8 cellular contexts compared by ENCODE assay signal in genomic region chr3:195441051-195441450, GRCh38. TPM values are rescaled to one million over a fixed set of nuclear protein-coding genes. Genes with fewer than 3 reads are reported as not detected.
A peak's percentile ranks its signal among the peaks of the same experiment; 100 is the strongest.
DNase-seq lines count a peak whose midpoint lies in the region; ATAC-seq and TF ChIP-seq lines count a peak whose summit lies in the region.

No MANE protein-coding gene starts in this region.

- H3K4me3 Mint-ChIP-seq in CD4-positive, alpha-beta memory T cell = peak overlapping the region; percentile 93 to 97 (median 94)
- H3K4me3 Mint-ChIP-seq in endothelial cell (ENCODE audit: unreplicated experiment) = peak overlapping the region; percentile 97

- H3K4me1 ChIP-seq in CD4-positive, alpha-beta memory T cell (ENCODE audit: insufficient read depth, low read length) = peaks cover 66% of the 10 kb centered on the region
- H3K4me1 ChIP-seq in OCI-LY1 (ENCODE audit: insufficient read depth, low read length, severe bottlenecking) (peaks cover 48% of the 10 kb centered on the region), parathyroid adenoma (no peaks in the 10 kb centered on the region), foreskin keratinocyte (no peaks in the 10 kb centered on the region)

- H3K9me3 ChIP-seq in CD4-positive, alpha-beta memory T cell (ENCODE audit: control insufficient read depth in 1 of 2, low read length in 2 of 2) = no peaks in the 10 kb centered on the region
- H3K9me3 ChIP-seq in OCI-LY1 (ENCODE audit: low read length) (no peaks in the 10 kb centered on the region), parathyroid adenoma (ENCODE audit: control insufficient read depth, low read length) (no peaks in the 10 kb centered on the region)

- H3K9me2 ChIP-seq in OCI-LY1 (ENCODE audit: low read depth, low read length) = no peaks in the 10 kb centered on the region

- CTCF ChIA-PET in CD4-positive, alpha-beta memory T cell (lab: Charles Lee; ENCODE audit: partially characterized antibody) = interaction anchor here (6.0 kb wide), 1 partner anchor 170 kb away, joined by 35 read pairs; the partner anchor contains the start of gene XXYLT1

- H3F3A ChIP-seq in OCI-LY1 (ENCODE audit: insufficient read depth, low read length) = no peaks in the 10 kb centered on the region

- in situ Hi-C loops in G401 (cut with HindIII; ENCODE audit: low sequenced_read_pairs) = loop anchor here (25.0 kb wide), 1 partner anchor 129 kb away; no protein-coding TSS in a partner anchor

- H3K79me2 ChIP-seq in OCI-LY1 (ENCODE audit: insufficient read depth, low read length) = peaks cover 58% of the 10 kb centered on the region
- peaks cover 31% of the 10 kb centered on the region for H3K79me2 ChIP-seq in parathyroid adenoma

- no peaks in the 10 kb centered on the region for H3K9me3 Mint-ChIP-seq in CD4-positive, alpha-beta memory T cell
- no peaks in the 10 kb centered on the region for H3K9me3 Mint-ChIP-seq in endothelial cell (ENCODE audit: unreplicated experiment)

- H2AFZ ChIP-seq in OCI-LY1 (ENCODE audit: low read length) (no peak overlapping the region), parathyroid adenoma (no peak overlapping the region)

- H3K36me3 ChIP-seq in CD4-positive, alpha-beta memory T cell (ENCODE audit: insufficient read depth, low read length) = no peaks in the 10 kb centered on the region
- H3K36me3 ChIP-seq in OCI-LY1 (ENCODE audit: insufficient read depth, low read length) (no peaks in the 10 kb centered on the region), parathyroid adenoma (ENCODE audit: control insufficient read depth, insufficient read depth, low read length) (no peaks in the 10 kb centered on the region)

- intact Hi-C loops in CD4-positive, alpha-beta memory T cell (cut with micrococcal nuclease) = no loop called here

- POLR2A ChIA-PET in CD4-positive, alpha-beta memory T cell (lab: Charles Lee; ENCODE audit: partially characterized antibody) = interaction anchor here (0.6 to 4.2 kb wide), 9 partner anchors 10 to 170 kb away, joined by 3 to 23 read pairs (median 4); partner anchors contain the start of genes PPP1R2 and XXYLT1

- H3K4me1 Mint-ChIP-seq in CD4-positive, alpha-beta memory T cell = peaks cover 34 to 69% (median 50%) of the 10 kb centered on the region in 4 donors
- peaks cover 23% of the 10 kb centered on the region for H3K4me1 Mint-ChIP-seq in endothelial cell (ENCODE audit: unreplicated experiment)

- peak overlapping the region; percentile 89 for H3K27ac ChIP-seq in CD4-positive, alpha-beta memory T cell (ENCODE audit: low read depth, low read length)
- H3K27ac ChIP-seq in OCI-LY1 (ENCODE audit: low read depth, low read length, poor library complexity, severe bottlenecking) = peak overlapping the region; percentile 87
- no peak overlapping the region for H3K27ac ChIP-seq in parathyroid adenoma
- no peak overlapping the region for H3K27ac ChIP-seq in foreskin keratinocyte

- H3K36me3 Mint-ChIP-seq in CD4-positive, alpha-beta memory T cell = peaks cover 0 to 12% of the 10 kb centered on the region in 2 donors
- peaks cover 8% of the 10 kb centered on the region for H3K36me3 Mint-ChIP-seq in endothelial cell (ENCODE audit: low read depth, unreplicated experiment)

- H4K20me1 ChIP-seq in OCI-LY1 (ENCODE audit: insufficient read depth, low read length) = no peaks in the 10 kb centered on the region

- peak overlapping the region; percentile 77 for H3K9ac ChIP-seq in OCI-LY1 (ENCODE audit: low read length)
- no peak overlapping the region for H3K9ac ChIP-seq in parathyroid adenoma

- peak overlapping the region; percentile 89 for H3K4me2 ChIP-seq in OCI-LY1 (ENCODE audit: low read length)
- H3K4me2 ChIP-seq in parathyroid adenoma (ENCODE audit: low read length) = peak overlapping the region; percentile 89

- H3K27me3 Mint-ChIP-seq in CD4-positive, alpha-beta memory T cell = no peaks in the 10 kb centered on the region
- peaks cover 6% of the 10 kb centered on the region for H3K27me3 Mint-ChIP-seq in endothelial cell (ENCODE audit: unreplicated experiment)

- no peak for TF ChIP-seq CTCF in OCI-LY1 (IDR thresholded peaks at IDR 0.05; ENCODE audit: low read length)
- no peak for TF ChIP-seq CTCF in endothelial cell (IDR thresholded peaks at IDR 0.05; ENCODE audit: unreplicated experiment)
- TF ChIP-seq CTCF in parathyroid adenoma (IDR thresholded peaks at IDR 0.05) = no peak
- no peak for TF ChIP-seq CTCF in foreskin keratinocyte (conservative IDR thresholded peaks at IDR 0.05)

- H3K27me3 ChIP-seq in CD4-positive, alpha-beta memory T cell (ENCODE audit: insufficient read depth, low read length) = no peaks in the 10 kb centered on the region
- H3K27me3 ChIP-seq in OCI-LY1 (ENCODE audit: insufficient read depth, low read length) = no peaks in the 10 kb centered on the region
- no peaks in the 10 kb centered on the region for H3K27me3 ChIP-seq in parathyroid adenoma (ENCODE audit: control insufficient read depth, insufficient read depth, low read length)
- H3K27me3 ChIP-seq in foreskin keratinocyte = no peaks in the 10 kb centered on the region

- no peak for ATAC-seq in foreskin keratinocyte

- DNase-seq in CD4-positive, alpha-beta memory T cell = no peak
- no peak for DNase-seq in endothelial cell (ENCODE audit: low spot score)
- no peak for DNase-seq in G401 (ENCODE audit: low spot score)
- DNase-seq in RPMI8226 = no peak
- DNase-seq in NCI-H510A treated with DMSO at 0.1 percent for 48 hours (lab: John Stamatoyannopoulos, UW) = no peak
- DNase-seq in foreskin keratinocyte = no peak

- H3K4me3 ChIP-seq in CD4-positive, alpha-beta memory T cell (ENCODE audit: low read length in 2 of 2) = peak overlapping the region in 1 of 2 donors; percentile 87
- H3K4me3 ChIP-seq in OCI-LY1 (ENCODE audit: low read depth, low read length, poor library complexity, severe bottlenecking) (peak overlapping the region; percentile 76), parathyroid adenoma (ENCODE audit: low read depth, low read length) (peak overlapping the region; percentile 87)

- H3K27ac Mint-ChIP-seq in CD4-positive, alpha-beta memory T cell = peak overlapping the region in 6 of 7 donors; percentile 7 to 96 (median 93)
- no peak overlapping the region for H3K27ac Mint-ChIP-seq in endothelial cell (ENCODE audit: unreplicated experiment)

RNA-seq across cellular contexts. Expression of gene ACAP2, which starts 1.8 kb away (rescaled TPM):
- 10 to 100 TPM; 72.3 to 73.5 TPM for total RNA-seq in CD4-positive, alpha-beta memory T cell
- 10 to 100 TPM; 40.9 to 53.9 TPM for polyA plus RNA-seq in CD4-positive, alpha-beta memory T cell
- total RNA-seq in endothelial cell (ENCODE audit: unreplicated experiment) = 61.2 TPM
- 55.3 and 65.8 TPM in 2 replicates for total RNA-seq in G401 (2014; rRNA removed; shearing (Covaris generic))
- 26.5 and 27.9 TPM in 2 replicates for total RNA-seq in foreskin keratinocyte
- 4.6 and 4.7 TPM in 2 replicates for polyA plus RNA-seq in foreskin keratinocyte

Comparison
In these comparisons a context has a peak if more than half of its experiments do, and no peak if none do; other contexts are left out.
1. H3K27ac ChIP-seq: peak in CD4-positive, alpha-beta memory T cell (single experiment) and OCI-LY1 (single experiment); none in parathyroid adenoma (single experiment) and foreskin keratinocyte (single experiment).